ENCODE assay signal across 11 cellular contexts in the genomic region with DNA sequence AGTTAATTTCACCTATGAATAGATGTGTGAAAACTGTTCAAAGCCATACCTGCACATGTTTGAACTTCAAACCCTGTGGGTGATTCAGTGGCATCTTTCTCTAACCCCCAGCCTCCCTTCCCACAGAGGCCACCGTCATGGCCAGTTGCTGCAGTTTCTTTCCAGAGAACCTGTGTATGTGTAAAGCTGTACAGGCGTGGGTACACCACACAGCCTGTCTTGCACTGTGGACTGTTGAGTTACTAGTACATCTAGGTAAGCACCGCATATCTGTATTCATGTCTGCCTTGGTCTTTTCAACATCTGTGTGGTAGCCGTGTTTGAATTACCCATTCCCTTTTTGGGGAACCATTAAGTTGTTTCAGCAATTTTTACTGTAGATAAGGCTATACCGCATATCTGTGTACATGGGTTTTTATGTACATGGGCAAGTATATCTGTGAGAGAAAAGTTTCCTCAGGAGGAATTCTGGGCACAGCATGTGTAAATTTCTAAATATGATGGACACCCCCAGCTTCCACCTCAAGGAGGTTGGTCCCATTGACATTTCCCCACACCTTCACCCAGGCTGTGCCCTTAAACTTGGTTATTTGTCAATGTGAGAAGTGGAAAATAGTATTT. TPM values are rescaled to one million over a fixed set of nuclear protein-coding genes. Genes with fewer than 3 reads are reported as not detected.
A peak's percentile ranks its signal among the peaks of the same experiment; 100 is the strongest.
DNase-seq lines count a peak whose midpoint lies in the region; ATAC-seq and TF ChIP-seq lines count a peak whose summit lies in the region.
"Had no signal": no experiment of that assay in that cellular context is flagged by ENCODE, and none has a peak within 500 bp of the region (broad histone marks: within the 10 kb centered on the region; RNA-seq: fewer than 3 reads in every experiment).

No MANE protein-coding gene starts in this region.

- peaks cover 32 to 98% (median 49%) of the 10 kb centered on the region in 4 donors for H3K36me3 ChIP-seq in sigmoid colon

- H3K4me1 ChIP-seq in sigmoid colon: peaks cover 0 to 98% (median 90%) of the 10 kb centered on the region in 4 donors

- DNase-seq in EL: peak; percentile 21
- peak; percentile 49 for DNase-seq in activated CD4-positive, alpha-beta memory T cell treated with anti-CD3 and anti-CD28 coated beads for 36 hours
- DNase-seq in fibroblast of villous mesenchyme (ENCODE audit: low read depth): peak; percentile 71
- peak; percentile 62 for DNase-seq in sigmoid colon
- no peak for DNase-seq in ecto neural progenitor cell (ENCODE audit: low spot score)
- DNase-seq: NCI-H510A treated with DMSO at 0.1 percent for 48 hours had no signal

- no peak overlapping the region for H3K4me3 Mint-ChIP-seq in activated CD4-positive, alpha-beta memory T cell treated with anti-CD3 and anti-CD28 coated beads for 36 hours
- H3K4me3 Mint-ChIP-seq: naive thymus-derived CD4-positive, alpha-beta T cell had no signal

- ATAC-seq in HG03439 (IDR thresholded peaks at IDR 0.05; ENCODE audit: unreplicated experiment) (no peak), GM18873 (IDR thresholded peaks at IDR 0.05; ENCODE audit: low FRiP score, unreplicated experiment) (no peak), GM21825 (IDR thresholded peaks at IDR 0.05; ENCODE audit: unreplicated experiment) (no peak)
- ATAC-seq: naive thymus-derived CD4-positive, alpha-beta T cell had no signal

- H3K27me3 Mint-ChIP-seq in activated CD4-positive, alpha-beta memory T cell treated with anti-CD3 and anti-CD28 coated beads for 36 hours: no peaks in the 10 kb centered on the region
- H3K27me3 Mint-ChIP-seq: naive thymus-derived CD4-positive, alpha-beta T cell had no signal

- TF ChIP-seq POLR2A in sigmoid colon (IDR thresholded peaks at IDR 0.05): peak in 1 of 2 donors; percentile 31

- H3K9me3 Mint-ChIP-seq in activated CD4-positive, alpha-beta memory T cell treated with anti-CD3 and anti-CD28 coated beads for 36 hours: no peaks in the 10 kb centered on the region
- H3K9me3 Mint-ChIP-seq: naive thymus-derived CD4-positive, alpha-beta T cell had no signal

- intact Hi-C loops in activated CD4-positive, alpha-beta memory T cell treated with anti-CD3 and anti-CD28 coated beads for 36 hours (cut with micrococcal nuclease): no loop called here
- intact Hi-C loops in sigmoid colon (cut with DNase I): no loop called here

- CTCF ChIA-PET in activated CD4-positive, alpha-beta memory T cell treated with anti-CD3 and anti-CD28 coated beads for 36 hours (lab: Charles Lee): interaction anchor here (1.2 to 2.0 kb wide), 2 partner anchors 20 to 73 kb away, joined by 3 to 7 read pairs; no protein-coding TSS in a partner anchor

- peaks cover 74% of the 10 kb centered on the region for H3K36me3 Mint-ChIP-seq in activated CD4-positive, alpha-beta memory T cell treated with anti-CD3 and anti-CD28 coated beads for 36 hours

- TF ChIP-seq CTCF in fibroblast of villous mesenchyme (IDR thresholded peaks at IDR 0.05; ENCODE audit: insufficient read depth, low read depth, low read length): no peak
- TF ChIP-seq CTCF in sigmoid colon (IDR thresholded peaks at IDR 0.05): no peak

- 85 to 86% methylated on average over 5 of the region's 5 CpGs for WGBS in sigmoid colon, 2 donors

- no peaks in the 10 kb centered on the region for H3K27me3 ChIP-seq in sigmoid colon
- H3K27me3 ChIP-seq: ascending aorta had no signal

- peak overlapping the region; percentile 67 for H3K27ac Mint-ChIP-seq in activated CD4-positive, alpha-beta memory T cell treated with anti-CD3 and anti-CD28 coated beads for 36 hours

- no peak for TF ChIP-seq EP300 in sigmoid colon (IDR thresholded peaks at IDR 0.05)

- H3K4me3 ChIP-seq in fibroblast of villous mesenchyme (ENCODE audit: low read depth, low read length) (peak overlapping the region; percentile 13), sigmoid colon (peak overlapping the region in 1 of 4 donors; percentile 6)

- peak overlapping the region; percentile 30 to 100 (median 76) for H3K27ac ChIP-seq in sigmoid colon

- POLR2A ChIA-PET in activated CD4-positive, alpha-beta memory T cell treated with anti-CD3 and anti-CD28 coated beads for 36 hours (lab: Charles Lee): interaction anchor here (0.8 to 2.9 kb wide), 12 partner anchors 9 to 70 kb away, joined by 3 to 13 read pairs (median 5); partner anchors contain the start of genes MALAT1 and NEAT1

- no peaks in the 10 kb centered on the region for H3K9me3 ChIP-seq in sigmoid colon
- H3K9me3 ChIP-seq: ascending aorta had no signal

- peaks cover 88% of the 10 kb centered on the region for H3K4me1 Mint-ChIP-seq in activated CD4-positive, alpha-beta memory T cell treated with anti-CD3 and anti-CD28 coated beads for 36 hours (ENCODE audit: low read depth)

RNA-seq across cellular contexts. Expression of gene NEAT1, which starts 13.9 kb away (rescaled TPM):
- 100 to 1,000 TPM; 593 to 683 TPM for total RNA-seq in activated CD4-positive, alpha-beta memory T cell treated with anti-CD3 and anti-CD28 coated beads for 36 hours
- total RNA-seq in fibroblast of villous mesenchyme (413 and 487 TPM in 2 replicates), sigmoid colon (100 to 1,000 TPM; 142 to 573 (median 268) TPM)
- polyA plus RNA-seq in sigmoid colon: 100 to 1,000 TPM in 1 of 3 donors, 10 to 100 TPM in 2; 26.8 to 587 (median 78.7) TPM

RNA-seq across cellular contexts. Expression of gene FRMD8, which starts 50.1 kb away (rescaled TPM):
- 10 to 100 TPM; 34.7 to 37.9 TPM for total RNA-seq in activated CD4-positive, alpha-beta memory T cell treated with anti-CD3 and anti-CD28 coated beads for 36 hours
- total RNA-seq in fibroblast of villous mesenchyme: 44.5 and 60.6 TPM in 2 replicates
- 10 to 100 TPM; 10.7 to 27.5 (median 15.6) TPM for total RNA-seq in sigmoid colon
- polyA plus RNA-seq in sigmoid colon: 10 to 100 TPM; 21.6 to 29.0 (median 25.2) TPM

RNA-seq across cellular contexts. Expression of gene SLC25A45, which starts 54.1 kb away (rescaled TPM):
- total RNA-seq in activated CD4-positive, alpha-beta memory T cell treated with anti-CD3 and anti-CD28 coated beads for 36 hours: 10 to 100 TPM; 14.4 to 16.1 TPM
- total RNA-seq in fibroblast of villous mesenchyme (1.7 and 2.9 TPM in 2 replicates), sigmoid colon (1 to 10 TPM; 2.5 to 8.9 (median 6.0) TPM)
- polyA plus RNA-seq in sigmoid colon: 10 to 100 TPM in 1 of 3 donors, 1 to 10 TPM in 2; 1.2 to 12.8 (median 2.5) TPM
